ENCODE assay signal across 31 cellular contexts in the genomic region with DNA sequence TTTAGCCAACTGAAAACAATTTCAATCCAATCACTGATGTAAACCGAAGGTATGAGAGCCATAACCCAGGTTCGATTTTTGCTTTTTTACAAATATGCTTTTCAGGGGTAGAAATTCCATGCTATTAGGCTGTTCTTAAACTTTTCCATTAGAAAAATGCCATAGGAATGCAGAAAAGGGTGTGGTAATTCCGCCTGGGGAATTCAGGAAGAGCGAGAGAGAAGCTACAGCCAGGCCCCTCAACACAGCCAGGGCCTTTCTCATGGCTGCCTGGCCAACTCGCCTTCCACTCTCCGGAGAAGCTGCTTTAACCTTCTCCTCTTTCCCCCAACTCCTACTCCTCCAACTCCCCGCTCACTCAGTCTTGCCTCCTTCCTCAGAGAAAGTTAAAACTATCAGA. TPM values are rescaled to one million over a fixed set of nuclear protein-coding genes. Genes with fewer than 3 reads are reported as not detected.
DNase-seq lines count a peak whose midpoint lies in the region; ATAC-seq, FAIRE-seq and TF ChIP-seq lines count a peak whose summit lies in the region.
"Had no signal": no experiment of that assay in that cellular context is flagged by ENCODE, and none has a peak within 500 bp of the region (broad histone marks: within the 10 kb centered on the region; RNA-seq: fewer than 3 reads in every experiment).

No MANE protein-coding gene starts in this region.

- no peaks in the 10 kb centered on the region for H3K9me3 ChIP-seq in GM23248 (ENCODE audit: low read depth)
- peaks cover 4% of the 10 kb centered on the region for H3K9me3 ChIP-seq in T-helper 17 cell (ENCODE audit: control insufficient read depth, low read length, poor library complexity, severe bottlenecking)
- H3K9me3 ChIP-seq in keratinocyte (ENCODE audit: control insufficient read depth, low read depth, low read length) = no peaks in the 10 kb centered on the region
- H3K9me3 ChIP-seq in Peyer's patch = no peaks in the 10 kb centered on the region
- H3K9me3 ChIP-seq: left ventricle myocardium inferior, SJSA1, transverse colon had no signal

- dilution Hi-C loops in keratinocyte (cut with MboI; ENCODE audit: extremely low pct_ligation_motif_present, low sequenced_read_pairs) = no loop called here

- H3K4me2 ChIP-seq in GM23248 (ENCODE audit: unreplicated experiment) (no peak overlapping the region), keratinocyte (ENCODE audit: control insufficient read depth, extremely low read depth, insufficient read depth, low read depth, low read length) (peak overlapping the region; percentile 48)

- no peak for ATAC-seq in T-helper 17 cell
- ATAC-seq: activated naive CD4-positive, alpha-beta T cell treated with anti-CD3 and anti-CD28 coated beads, Interleukin-2, amount 50 U/mL, for 72 hours; natural killer cell; Panc1; stimulated activated effector memory CD8-positive, alpha-beta T cell treated with anti-CD3 and anti-CD28 coated beads, Interleukin-12 subunit alpha, Interleukin-12 subunit beta, amount 100 ng/mL, for 72 hours had no signal

- H3K27me3 Mint-ChIP-seq in T-helper 17 cell = peaks cover 24% of the 10 kb centered on the region

- H3K9me2 ChIP-seq in GM23248 (ENCODE audit: insufficient read depth) = no peaks in the 10 kb centered on the region

- intact Hi-C loops in dorsolateral prefrontal cortex (cut with DNase I) = no loop called here

- H3K9me1 ChIP-seq in keratinocyte (ENCODE audit: control insufficient read depth, extremely low read depth, insufficient read depth, low read length) = no peaks in the 10 kb centered on the region

- H3K27me3 ChIP-seq in GM23248 (replicated peaks; ENCODE audit: insufficient read depth) = no peaks in the 10 kb centered on the region; the same call in none of the 2 replicates
- no peaks in the 10 kb centered on the region for H3K27me3 ChIP-seq in keratinocyte (ENCODE audit: control insufficient read depth, extremely low read depth, insufficient read depth, low read length)
- no peaks in the 10 kb centered on the region for H3K27me3 ChIP-seq in Peyer's patch
- peaks cover 0 to under 1% (median 0%) of the 10 kb centered on the region in 45 donors for H3K27me3 ChIP-seq in dorsolateral prefrontal cortex
- H3K27me3 ChIP-seq: transverse colon had no signal

- no peak overlapping the region for H3K9ac ChIP-seq in GM23248
- no peak overlapping the region for H3K9ac ChIP-seq in keratinocyte (ENCODE audit: control insufficient read depth, extremely low read depth, insufficient read depth, low read length)

- in situ Hi-C loops in GM23248 (cut with MboI) = no loop called here

- TF ChIP-seq POLR2A in Peyer's patch (IDR thresholded peaks at IDR 0.05) = no peak

- no peak for TF ChIP-seq CTCF in keratinocyte (optimal IDR thresholded peaks at IDR 0.05 in 1 of 3, IDR thresholded peaks at IDR 0.05 in 1 of 3, conservative IDR thresholded peaks at IDR 0.05 in 1 of 3; ENCODE audit: extremely low read depth in 1 of 3, insufficient read depth in 2 of 3, low read length in 3 of 3)
- TF ChIP-seq CTCF in Peyer's patch (IDR thresholded peaks at IDR 0.05) = no peak
- no peak for TF ChIP-seq CTCF in dorsolateral prefrontal cortex (IDR thresholded peaks at IDR 0.05 in 54 of 56, conservative IDR thresholded peaks at IDR 0.05 in 2 of 56; ENCODE audit: low read depth in 1 of 56, partially characterized antibody in 56 of 56)

- H4K20me1 ChIP-seq in GM23248 (ENCODE audit: insufficient read depth) (no peaks in the 10 kb centered on the region), keratinocyte (ENCODE audit: control insufficient read depth, extremely low read depth, insufficient read depth, low read length) (no peaks in the 10 kb centered on the region)

- H3K36me3 ChIP-seq in GM23248 (ENCODE audit: low read depth) = no peaks in the 10 kb centered on the region
- H3K36me3 ChIP-seq in keratinocyte (ENCODE audit: control insufficient read depth in 2 of 2, extremely low read depth in 1 of 2, insufficient read depth in 2 of 2, low read length in 2 of 2) = no peaks in the 10 kb centered on the region
- no peaks in the 10 kb centered on the region for H3K36me3 ChIP-seq in Peyer's patch
- H3K36me3 ChIP-seq: left ventricle myocardium inferior, SJSA1, transverse colon had no signal

- peaks cover 5% of the 10 kb centered on the region for H3K36me3 Mint-ChIP-seq in T-helper 17 cell (ENCODE audit: low read depth)
- H3K36me3 Mint-ChIP-seq: activated naive CD4-positive, alpha-beta T cell treated with anti-CD3 and anti-CD28 coated beads, Interleukin-2, amount 50 U/mL, for 72 hours; natural killer cell; stimulated activated effector memory CD8-positive, alpha-beta T cell treated with anti-CD3 and anti-CD28 coated beads, Interleukin-12 subunit alpha, Interleukin-12 subunit beta, amount 100 ng/mL, for 72 hours had no signal

- DNase-seq in GM23248 (peak; percentile 24), T-helper 17 cell (no peak), keratinocyte (ENCODE audit: low read depth, low spot score) (no peak), urothelium cell line (ENCODE audit: low spot score) (peak; percentile 52), dedifferentiated amniotic fluid mesenchymal stem cell (ENCODE audit: extremely low spot score) (no peak), Peyer's patch (no peak), dorsolateral prefrontal cortex (no peak)
- DNase-seq: activated CD4-positive, alpha-beta T cell treated with anti-CD3 and anti-CD28 coated beads for 4 hours; activated effector memory CD4-positive, alpha-beta T cell treated with Interleukin-2 at 50 U/mL for 16 hours; anterior cingulate cortex; Calu3; DMS79; effector CD4-positive, alpha-beta T cell; Kasumi-1; left ventricle myocardium inferior; MV-4-11; natural killer cell; NCI-H1436 treated with DMSO at 0.1 percent for 48 hours; NCI-H2107; occipital lobe; stimulated activated CD4-positive, alpha-beta T cell treated with anti-CD3 and anti-CD28 coated beads, Interleukin-15, amount 100 ng/mL, for 24 hours; T1000; transverse colon had no signal

- no peaks in the 10 kb centered on the region for H3F3A ChIP-seq in GM23248 (ENCODE audit: insufficient read depth)

- H2AFZ ChIP-seq in GM23248 = peak overlapping the region; percentile 38
- H2AFZ ChIP-seq in keratinocyte (ENCODE audit: control insufficient read depth, low read length) = peak overlapping the region; percentile 88

- H3K4me1 Mint-ChIP-seq in T-helper 17 cell = no peaks in the 10 kb centered on the region
- H3K4me1 Mint-ChIP-seq: natural killer cell; stimulated activated effector memory CD8-positive, alpha-beta T cell treated with anti-CD3 and anti-CD28 coated beads, Interleukin-12 subunit alpha, Interleukin-12 subunit beta, amount 100 ng/mL, for 72 hours had no signal

- H3K4me3 ChIP-seq in GM23248 (no peak overlapping the region), keratinocyte (ENCODE audit: control insufficient read depth in 2 of 3, extremely low read depth in 1 of 3, insufficient read depth in 2 of 3, low read depth in 1 of 3, low read length in 3 of 3) (no peak overlapping the region), Peyer's patch (no peak overlapping the region), dorsolateral prefrontal cortex (no peak overlapping the region)
- H3K4me3 ChIP-seq: left ventricle myocardium inferior, SJSA1, transverse colon had no signal

- 33 to 40% methylated on average over 7 of the region's 7 CpGs for WGBS in GM23248 (ENCODE audit: low coverage in 1 of 2, low lambda C conversion rate in 2 of 2, missing lambda C conversion rate in 2 of 2), 2 experiments

- peak; percentile 29 for FAIRE-seq in keratinocyte (lab: Jason Lieb, UNC)
- FAIRE-seq in urothelium cell line (lab: Jason Lieb, UNC) = no peak
- FAIRE-seq: bronchial epithelial cell, GM18507, islet of Langerhans had no signal

- H3K27ac Mint-ChIP-seq in T-helper 17 cell = no peak overlapping the region
- H3K27ac Mint-ChIP-seq: activated naive CD4-positive, alpha-beta T cell treated with anti-CD3 and anti-CD28 coated beads, Interleukin-2, amount 50 U/mL, for 72 hours; natural killer cell; stimulated activated effector memory CD8-positive, alpha-beta T cell treated with anti-CD3 and anti-CD28 coated beads, Interleukin-12 subunit alpha, Interleukin-12 subunit beta, amount 100 ng/mL, for 72 hours had no signal

- H3K79me2 ChIP-seq in GM23248 (ENCODE audit: insufficient read depth) = no peaks in the 10 kb centered on the region
- H3K79me2 ChIP-seq in keratinocyte (ENCODE audit: control insufficient read depth, insufficient read depth, low read length) = no peaks in the 10 kb centered on the region

- H3K4me3 Mint-ChIP-seq in T-helper 17 cell = peak overlapping the region; percentile 1
- H3K4me3 Mint-ChIP-seq: natural killer cell; stimulated activated effector memory CD8-positive, alpha-beta T cell treated with anti-CD3 and anti-CD28 coated beads, Interleukin-12 subunit alpha, Interleukin-12 subunit beta, amount 100 ng/mL, for 72 hours had no signal

- H3K27ac ChIP-seq in GM23248 = no peak overlapping the region
- H3K27ac ChIP-seq in keratinocyte (ENCODE audit: control insufficient read depth, insufficient read depth, low read length) = no peak overlapping the region
- H3K27ac ChIP-seq in Peyer's patch = no peak overlapping the region
- no peak overlapping the region for H3K27ac ChIP-seq in dorsolateral prefrontal cortex
- H3K27ac ChIP-seq: left ventricle myocardium inferior, SJSA1, transverse colon, VCaP had no signal

- H3K4me1 ChIP-seq in GM23248 (ENCODE audit: insufficient read depth) (no peaks in the 10 kb centered on the region), keratinocyte (ENCODE audit: control insufficient read depth, extremely low read depth, insufficient read depth, low read length) (peaks cover 5% of the 10 kb centered on the region), Peyer's patch (no peaks in the 10 kb centered on the region)
- H3K4me1 ChIP-seq: left ventricle myocardium inferior, SJSA1, transverse colon had no signal

RNA-seq across cellular contexts. Expression of gene TICRR, which starts 9.1 kb away (rescaled TPM):
- total RNA-seq in GM23248 (2014; rRNA removed; shearing (Covaris generic)) = 2.3 and 2.4 TPM in 2 replicates
- polyA plus RNA-seq in GM23248 (2016; fragmentation: Nextera tagmentation; extraction: Ambion mirVana) (1.2 and 1.3 TPM in 2 replicates), keratinocyte (0.82 to 4.0 TPM (median 2.9 TPM) in 3 replicates)
- total RNA-seq in T-helper 17 cell (under 1 TPM; 0.21 to 0.22 TPM), Peyer's patch (1 to 10 TPM; 2.3 to 8.3 (median 3.2) TPM), dorsolateral prefrontal cortex (under 1 TPM in 102 of 120 experiments, not detected in 18; 0.06 to 0.72 (median 0.21) TPM)
- 0.06 TPM for polyA plus RNA-seq in keratinocyte (2011; ENCODE audit: low read depth)
- 0.68 and 0.80 TPM in 2 replicates for polyA plus RNA-seq in keratinocyte (2011; cell fraction: cytosol; rRNA removed)
- 3.6 and 3.8 TPM in 2 replicates for polyA plus RNA-seq in keratinocyte (2011; cell fraction: nucleus; rRNA removed)
- 0.07 and 3.0 TPM in 2 replicates for polyA plus RNA-seq in keratinocyte (2012; ENCODE audit: low replicate concordance)
- polyA minus RNA-seq in keratinocyte = 1.5 to 8.2 TPM (median 6.0 TPM) in 3 replicates
- polyA minus RNA-seq in keratinocyte (2011; cell fraction: cytosol; rRNA and poly(A)+ RNA removed) = 0.96 TPM
- 2.4 and 3.6 TPM in 2 replicates for polyA minus RNA-seq in keratinocyte (2011; cell fraction: nucleus; rRNA and poly(A)+ RNA removed)

Comparison
In these comparisons a context has a peak if more than half of its experiments do, and no peak if none do; other contexts are left out.
1. DNase-seq: peak in GM23248 (single experiment) and urothelium cell line (single experiment); none in T-helper 17 cell (0 of 3), keratinocyte (single experiment), dedifferentiated amniotic fluid mesenchymal stem cell (single experiment), Peyer's patch (0 of 3) and dorsolateral prefrontal cortex (0 of 10).